In genomic region chr3:38521391-38521987, GRCh38 we compare ENCODE assay signal across 8 cellular contexts. TPM values are rescaled to one million over a fixed set of nuclear protein-coding genes. Genes with fewer than 3 reads are reported as not detected.
DNase-seq lines count a peak whose midpoint lies in the region; ATAC-seq, FAIRE-seq and TF ChIP-seq lines count a peak whose summit lies in the region.

No MANE protein-coding gene starts in this region.

- FAIRE-seq in TTC549 (lab: Jason Lieb, UNC): peak; percentile 22

- peak; percentile 56 for ATAC-seq in GM21619 (IDR thresholded peaks at IDR 0.05; ENCODE audit: unreplicated experiment)

- DNase-seq in NCI-H2081 (lab: John Stamatoyannopoulos, UW) (peak; percentile 72 to 74), brain pericyte (ENCODE audit: low read depth, low spot score) (peak; percentile 38), iPS-NIHi11 (ENCODE audit: low spot score) (peak; percentile 79), posterior vena cava (ENCODE audit: low spot score) (no peak)
- DNase-seq in stimulated activated CD4-positive, alpha-beta T cell treated with anti-CD3 and anti-CD28 coated beads, Interleukin-15, amount 100 ng/mL, for 1 hour (ENCODE audit: low read depth in 1 of 2, low spot score in 1 of 2): peak; percentile 11 to 24

- intact Hi-C loops in posterior vena cava (cut with DNase I): loop anchor here in 1 of 2 donors (10.0 kb wide), 1 partner anchor 133 kb away; no protein-coding TSS in a partner anchor

- TF ChIP-seq CTCF in C4-2B (conservative IDR thresholded peaks at IDR 0.05): peak; percentile 89

- H3K27ac ChIP-seq in C4-2B: no peak overlapping the region

RNA-seq across cellular contexts. Expression of gene EXOG, which starts 25.3 kb away (rescaled TPM):
- 10 to 100 TPM; 12.3 to 14.7 TPM for total RNA-seq in posterior vena cava
